1 cellular context compared by ENCODE assay signal in the genomic region with DNA sequence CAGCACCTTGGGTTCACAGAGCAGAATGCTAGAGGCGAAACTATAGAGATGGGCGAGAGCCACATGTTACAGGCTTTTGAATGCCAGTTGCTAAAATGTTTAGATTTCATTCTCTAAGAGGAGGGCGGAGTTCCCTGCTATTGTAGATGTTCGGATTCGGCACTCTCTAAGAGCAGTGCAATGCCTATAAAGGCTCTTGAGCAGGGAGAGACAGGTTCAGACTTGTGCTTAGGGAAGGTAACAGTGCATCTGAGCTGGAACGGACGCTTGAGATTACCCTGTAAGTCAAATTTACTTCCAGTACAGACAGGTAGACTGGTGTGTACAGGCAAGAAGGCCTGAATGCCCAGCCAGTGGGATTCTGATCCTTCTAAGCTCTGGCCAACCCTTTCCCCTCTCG.
TF ChIP-seq lines count a peak whose summit lies in the region.

No MANE protein-coding gene starts in this region.

TF ChIP-seq in SK-N-SH treated with all-trans-retinoic acid at 6 μM for 48 hours, 23 proteins besides CTCF, POLR2A, EP300 and RAD21 (continued from another document):
- TF ChIP-seq, protein P1, sequence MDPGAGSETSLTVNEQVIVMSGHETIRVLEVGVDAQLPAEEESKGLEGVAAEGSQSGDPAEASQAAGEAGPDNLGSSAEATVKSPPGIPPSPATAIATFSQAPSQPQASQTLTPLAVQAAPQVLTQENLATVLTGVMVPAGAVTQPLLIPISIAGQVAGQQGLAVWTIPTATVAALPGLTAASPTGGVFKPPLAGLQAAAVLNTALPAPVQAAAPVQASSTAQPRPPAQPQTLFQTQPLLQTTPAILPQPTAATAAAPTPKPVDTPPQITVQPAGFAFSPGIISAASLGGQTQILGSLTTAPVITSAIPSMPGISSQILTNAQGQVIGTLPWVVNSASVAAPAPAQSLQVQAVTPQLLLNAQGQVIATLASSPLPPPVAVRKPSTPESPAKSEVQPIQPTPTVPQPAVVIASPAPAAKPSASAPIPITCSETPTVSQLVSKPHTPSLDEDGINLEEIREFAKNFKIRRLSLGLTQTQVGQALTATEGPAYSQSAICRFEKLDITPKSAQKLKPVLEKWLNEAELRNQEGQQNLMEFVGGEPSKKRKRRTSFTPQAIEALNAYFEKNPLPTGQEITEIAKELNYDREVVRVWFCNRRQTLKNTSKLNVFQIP (CRISPR knock-in tag; IDR thresholded peaks at IDR 0.05; ENCODE audit: borderline replicate concordance, low read depth): no peak
- no peak for TF ChIP-seq CSDC2 (CRISPR knock-in tag; IDR thresholded peaks at IDR 0.05)
- no peak for TF ChIP-seq ZNF565 (CRISPR knock-in tag; conservative IDR thresholded peaks at IDR 0.05; ENCODE audit: low read depth)
- TF ChIP-seq TOX (CRISPR knock-in tag; IDR thresholded peaks at IDR 0.05; ENCODE audit: borderline replicate concordance): no peak
- TF ChIP-seq PPARA (CRISPR knock-in tag; IDR thresholded peaks at IDR 0.05; ENCODE audit: borderline replicate concordance): no peak
- TF ChIP-seq ISL1 (CRISPR knock-in tag; IDR thresholded peaks at IDR 0.05): no peak
- TF ChIP-seq PATZ1 (CRISPR knock-in tag; IDR thresholded peaks at IDR 0.05; ENCODE audit: borderline replicate concordance): no peak
- no peak for TF ChIP-seq ARNTL (CRISPR knock-in tag; IDR thresholded peaks at IDR 0.05; ENCODE audit: borderline replicate concordance, low read depth)
- no peak for TF ChIP-seq RARB (CRISPR knock-in tag; IDR thresholded peaks at IDR 0.05)
- TF ChIP-seq GLIS3 (CRISPR knock-in tag; IDR thresholded peaks at IDR 0.05): no peak
